Comparison of ENCODE assay signal across 8 cellular contexts in genomic region chr6:159633196-159633595, GRCh38. TPM values are rescaled to one million over a fixed set of nuclear protein-coding genes. Genes with fewer than 3 reads are reported as not detected.
DNase-seq lines count a peak whose midpoint lies in the region; ATAC-seq, FAIRE-seq and TF ChIP-seq lines count a peak whose summit lies in the region.

No MANE protein-coding gene starts in this region.

- no peak for FAIRE-seq in H54 (lab: Jason Lieb, UNC)

- DNase-seq in H54 (ENCODE audit: insufficient read length, low spot score) (peak; percentile 6), SJCRH30 (peak; percentile 14 to 50), iPS-NIHi11 (ENCODE audit: low spot score) (peak; percentile 49), NCI-H2107 (lab: John Stamatoyannopoulos, UW) (no peak), NCI-H1436 treated with DMSO at 0.1 percent for 48 hours (lab: John Stamatoyannopoulos, UW) (no peak), SHP77 treated with DMSO at 0.1 percent for 48 hours (lab: John Stamatoyannopoulos, UW) (no peak)

- no peak for ATAC-seq in HG03442 (IDR thresholded peaks at IDR 0.05; ENCODE audit: unreplicated experiment)

- no peaks in the 10 kb centered on the region for H3K36me3 ChIP-seq in SJCRH30

- no peak for TF ChIP-seq POLR2A in H54 (IDR thresholded peaks at IDR 0.05; ENCODE audit: low read depth, low read length)

- peak; percentile 33 for TF ChIP-seq CTCF in C4-2B (conservative IDR thresholded peaks at IDR 0.05)

- no peaks in the 10 kb centered on the region for H3K4me1 ChIP-seq in SJCRH30

- H3K27me3 ChIP-seq in SJCRH30 = no peaks in the 10 kb centered on the region

- H3K9me3 ChIP-seq in SJCRH30 (replicated peaks) = no peaks in the 10 kb centered on the region

- H3K27ac ChIP-seq in C4-2B = no peak overlapping the region
- H3K27ac ChIP-seq in SJCRH30 = no peak overlapping the region

- H3K4me3 ChIP-seq in SJCRH30 = no peak overlapping the region

RNA-seq across cellular contexts. Expression of gene SOD2, which starts 59.8 kb away (rescaled TPM):
- total RNA-seq in SJCRH30 (2014; rRNA removed; shearing (Covaris generic)) = 123 and 137 TPM in 2 replicates

Comparison
In these comparisons a context has a peak if more than half of its experiments do, and no peak if none do; other contexts are left out.
1. DNase-seq: peak in H54 (single experiment), SJCRH30 (2 of 2) and iPS-NIHi11 (single experiment); none in NCI-H2107 (single experiment), NCI-H1436 treated with DMSO at 0.1 percent for 48 hours (single experiment) and SHP77 treated with DMSO at 0.1 percent for 48 hours (single experiment).